Comparison of ENCODE assay signal across 8 cellular contexts in genomic region chr17:75515229-75515522, GRCh38. TPM values are rescaled to one million over a fixed set of nuclear protein-coding genes. Genes with fewer than 3 reads are reported as not detected.
DNase-seq lines count a peak whose midpoint lies in the region; ATAC-seq and TF ChIP-seq lines count a peak whose summit lies in the region.

No MANE protein-coding gene starts in this region.

- POLR2A ChIA-PET in AG04450 (lab: Yijun Ruan, JAX): no interaction called here
- POLR2A ChIA-PET in naive thymus-derived CD4-positive, alpha-beta T cell (lab: Charles Lee): interaction anchor here (0.9 to 1.0 kb wide), 2 partner anchors 9 to 59 kb away, joined by 4 read pairs; no protein-coding TSS in a partner anchor

- H3K27me3 ChIP-seq in AG04450 (ENCODE audit: control insufficient read depth, insufficient read depth, low read length): no peaks in the 10 kb centered on the region
- peaks cover 12% of the 10 kb centered on the region for H3K27me3 ChIP-seq in HL-60 (ENCODE audit: insufficient read depth, poor library complexity, severe bottlenecking)
- no peaks in the 10 kb centered on the region for H3K27me3 ChIP-seq in naive thymus-derived CD4-positive, alpha-beta T cell (ENCODE audit: control insufficient read depth in 2 of 2, insufficient read depth in 2 of 2, low read length in 2 of 2)

- no peak overlapping the region for H3K27ac Mint-ChIP-seq in central memory CD8-positive, alpha-beta T cell (ENCODE audit: low read depth)
- no peak overlapping the region for H3K27ac Mint-ChIP-seq in naive thymus-derived CD4-positive, alpha-beta T cell
- H3K27ac Mint-ChIP-seq in activated T-helper 1 cell treated with anti-CD3 and anti-CD28 coated beads, Interleukin-12 subunit alpha, Interleukin-12 subunit beta, Interleukin-2, Interleukin-4 antibody, amounts not matched to agents 30 ng/mL and 10 ng/mL and 1 ng/mL, durations not matched to agents 14 hours and 24 hours and 36 hours: no peak overlapping the region

- peaks cover 19% of the 10 kb centered on the region for H3K4me1 Mint-ChIP-seq in central memory CD8-positive, alpha-beta T cell
- peaks cover 18 to 28% (median 22%) of the 10 kb centered on the region in 7 donors for H3K4me1 Mint-ChIP-seq in naive thymus-derived CD4-positive, alpha-beta T cell
- H3K4me1 Mint-ChIP-seq in activated T-helper 1 cell treated with anti-CD3 and anti-CD28 coated beads, Interleukin-12 subunit alpha, Interleukin-12 subunit beta, Interleukin-2, Interleukin-4 antibody, amounts not matched to agents 30 ng/mL and 10 ng/mL and 1 ng/mL, durations not matched to agents 14 hours and 24 hours and 36 hours (ENCODE audit: low read depth): peaks cover 18% of the 10 kb centered on the region

- peak overlapping the region; percentile 80 for H3K4me3 Mint-ChIP-seq in central memory CD8-positive, alpha-beta T cell
- peak overlapping the region in 2 of 10 donors; percentile 78 to 81 for H3K4me3 Mint-ChIP-seq in naive thymus-derived CD4-positive, alpha-beta T cell
- no peak overlapping the region for H3K4me3 Mint-ChIP-seq in activated T-helper 1 cell treated with anti-CD3 and anti-CD28 coated beads, Interleukin-12 subunit alpha, Interleukin-12 subunit beta, Interleukin-2, Interleukin-4 antibody, amounts not matched to agents 30 ng/mL and 10 ng/mL and 1 ng/mL, durations not matched to agents 14 hours and 24 hours and 36 hours

- DNase-seq in AG04450 (ENCODE audit: low read depth, low spot score): no peak
- DNase-seq in HL-60 (ENCODE audit: low read depth in 1 of 2, low spot score in 1 of 2): no peak
- DNase-seq in central memory CD8-positive, alpha-beta T cell (ENCODE audit: low spot score in 2 of 2): no peak
- DNase-seq in naive thymus-derived CD4-positive, alpha-beta T cell: no peak
- no peak for DNase-seq in activated gamma-delta T cell treated with Interleukin-2 at 50 U/mL for 16 hours
- no peak for DNase-seq in activated T-helper 1 cell treated with anti-CD3 and anti-CD28 coated beads, Interleukin-12 subunit alpha, Interleukin-12 subunit beta, Interleukin-2, Interleukin-4 antibody, amounts not matched to agents 30 ng/mL and 10 ng/mL and 1 ng/mL, durations not matched to agents 14 hours and 24 hours and 36 hours (ENCODE audit: low spot score)
- no peak for DNase-seq in dermis blood vessel endothelial cell
- no peak for DNase-seq in GM19240 (ENCODE audit: insufficient read length, low spot score)

- no peaks in the 10 kb centered on the region; the same call in 1 of the 2 replicates for H3K9me3 ChIP-seq in AG04450 (ENCODE audit: control insufficient read depth, insufficient read depth, low read length)
- no peaks in the 10 kb centered on the region for H3K9me3 ChIP-seq in naive thymus-derived CD4-positive, alpha-beta T cell (ENCODE audit: control insufficient read depth in 2 of 3, low read length in 3 of 3)

- intact Hi-C loops in naive thymus-derived CD4-positive, alpha-beta T cell (cut with micrococcal nuclease): loop anchor here (1.0 to 5.0 kb wide), 4 partner anchors 59 to 243 kb away; partner anchors contain the start of genes MIF4GD (in 1 of the 2), RECQL5 (in 1 of the 2), SAP30BP (in 1 of the 2) and TMEM94 (in 1 of the 2)
- intact Hi-C loops in activated T-helper 1 cell treated with anti-CD3 and anti-CD28 coated beads, Interleukin-12 subunit alpha, Interleukin-12 subunit beta, Interleukin-2, Interleukin-4 antibody, amounts not matched to agents 30 ng/mL and 10 ng/mL and 1 ng/mL, durations not matched to agents 14 hours and 24 hours and 36 hours (cut with micrococcal nuclease): loop anchor here (1.0 kb wide), 1 partner anchor 59 kb away; the partner anchor contains the start of gene TMEM94

- H3K9me3 Mint-ChIP-seq in central memory CD8-positive, alpha-beta T cell: no peaks in the 10 kb centered on the region
- peaks cover 0 to 2% (median 0%) of the 10 kb centered on the region in 11 donors for H3K9me3 Mint-ChIP-seq in naive thymus-derived CD4-positive, alpha-beta T cell
- H3K9me3 Mint-ChIP-seq in activated T-helper 1 cell treated with anti-CD3 and anti-CD28 coated beads, Interleukin-12 subunit alpha, Interleukin-12 subunit beta, Interleukin-2, Interleukin-4 antibody, amounts not matched to agents 30 ng/mL and 10 ng/mL and 1 ng/mL, durations not matched to agents 14 hours and 24 hours and 36 hours: no peaks in the 10 kb centered on the region

- H3K36me3 Mint-ChIP-seq in central memory CD8-positive, alpha-beta T cell (ENCODE audit: insufficient read depth): peaks cover 18% of the 10 kb centered on the region
- peaks cover 0 to 20% (median 5%) of the 10 kb centered on the region in 5 donors for H3K36me3 Mint-ChIP-seq in naive thymus-derived CD4-positive, alpha-beta T cell
- H3K36me3 Mint-ChIP-seq in activated T-helper 1 cell treated with anti-CD3 and anti-CD28 coated beads, Interleukin-12 subunit alpha, Interleukin-12 subunit beta, Interleukin-2, Interleukin-4 antibody, amounts not matched to agents 30 ng/mL and 10 ng/mL and 1 ng/mL, durations not matched to agents 14 hours and 24 hours and 36 hours (ENCODE audit: low read depth): peaks cover 18% of the 10 kb centered on the region

- CTCF ChIA-PET in AG04450 (lab: Charles Lee): interaction anchor here (0.7 kb wide), 1 partner anchor 244 kb away, joined by 3 read pairs; the partner anchor contains the start of gene MIF4GD
- CTCF ChIA-PET in naive thymus-derived CD4-positive, alpha-beta T cell (lab: Charles Lee): interaction anchor here (1.4 kb wide), 1 partner anchor 90 kb away, joined by 3 read pairs; no protein-coding TSS in a partner anchor

- ATAC-seq in central memory CD8-positive, alpha-beta T cell (replicated peaks; ENCODE audit: extremely low read depth, poor library complexity, severe bottlenecking): no peak
- no peak for ATAC-seq in naive thymus-derived CD4-positive, alpha-beta T cell

- H3K27me3 Mint-ChIP-seq in central memory CD8-positive, alpha-beta T cell: no peaks in the 10 kb centered on the region
- peaks cover 0 to 14% (median 0%) of the 10 kb centered on the region in 5 donors for H3K27me3 Mint-ChIP-seq in naive thymus-derived CD4-positive, alpha-beta T cell
- H3K27me3 Mint-ChIP-seq in activated T-helper 1 cell treated with anti-CD3 and anti-CD28 coated beads, Interleukin-12 subunit alpha, Interleukin-12 subunit beta, Interleukin-2, Interleukin-4 antibody, amounts not matched to agents 30 ng/mL and 10 ng/mL and 1 ng/mL, durations not matched to agents 14 hours and 24 hours and 36 hours (ENCODE audit: insufficient read depth): peaks cover 17% of the 10 kb centered on the region

- H3K27ac ChIP-seq in AG04450 (ENCODE audit: low read depth, low read length): no peak overlapping the region
- no peak overlapping the region for H3K27ac ChIP-seq in HL-60 (replicated peaks)
- no peak overlapping the region for H3K27ac ChIP-seq in naive thymus-derived CD4-positive, alpha-beta T cell (ENCODE audit: low read depth, low read length)

- peaks cover 8 to 14% (median 10%) of the 10 kb centered on the region in 3 experiments for H3K36me3 ChIP-seq in naive thymus-derived CD4-positive, alpha-beta T cell (ENCODE audit: control insufficient read depth in 2 of 3, insufficient read depth in 3 of 3, low read length in 3 of 3)

- peaks cover 23 to 25% of the 10 kb centered on the region in 2 donors for H3K4me1 ChIP-seq in naive thymus-derived CD4-positive, alpha-beta T cell (ENCODE audit: control insufficient read depth in 2 of 2, insufficient read depth in 2 of 2, low read length in 2 of 2)

- H3K4me3 ChIP-seq in AG04450 (ENCODE audit: low read depth, low read length): peak overlapping the region; percentile 75
- peak overlapping the region; percentile 88 for H3K4me3 ChIP-seq in HL-60 (replicated peaks; ENCODE audit: insufficient read depth, low read length)
- peak overlapping the region; percentile 97 for H3K4me3 ChIP-seq in naive thymus-derived CD4-positive, alpha-beta T cell (ENCODE audit: low read length)

- TF ChIP-seq CTCF in AG04450 (IDR thresholded peaks at IDR 0.05; ENCODE audit: low read depth, low read length): no peak
- TF ChIP-seq CTCF in HL-60 (IDR thresholded peaks at IDR 0.05; ENCODE audit: insufficient read depth, low read length): no peak

RNA-seq across cellular contexts. Expression of gene CASKIN2, which starts 0.2 kb away (rescaled TPM):
- polyA plus RNA-seq in AG04450 (2011; rRNA removed): 1.9 and 2.8 TPM in 2 replicates
- 7.0 and 7.4 TPM in 2 replicates for polyA minus RNA-seq in AG04450 (2011; rRNA and poly(A)+ RNA removed)
- 1 to 10 TPM in 2 of 5 experiments, under 1 TPM in 3; 0.22 to 1.2 (median 0.92) TPM for total RNA-seq in naive thymus-derived CD4-positive, alpha-beta T cell
- under 1 TPM in 1 of 2 donors, not detected in 1; 0.28 TPM for polyA plus RNA-seq in naive thymus-derived CD4-positive, alpha-beta T cell
- total RNA-seq in activated T-helper 1 cell treated with anti-CD3 and anti-CD28 coated beads, Interleukin-12 subunit alpha, Interleukin-12 subunit beta, Interleukin-2, Interleukin-4 antibody, amounts not matched to agents 30 ng/mL and 10 ng/mL and 1 ng/mL, durations not matched to agents 14 hours and 24 hours and 36 hours: 0.88 and 2.0 TPM in 2 replicates
- total RNA-seq in dermis blood vessel endothelial cell: 12.1 and 30.4 TPM in 2 replicates

RNA-seq across cellular contexts. Expression of gene TSEN54, which starts 1.2 kb away (rescaled TPM):
- polyA plus RNA-seq in AG04450 (2011; rRNA removed): 8.8 and 10.9 TPM in 2 replicates
- 9.4 and 10.8 TPM in 2 replicates for polyA minus RNA-seq in AG04450 (2011; rRNA and poly(A)+ RNA removed)
- total RNA-seq in naive thymus-derived CD4-positive, alpha-beta T cell: 10 to 100 TPM; 36.2 to 62.9 (median 56.0) TPM
- 10 to 100 TPM; 64.6 to 85.0 TPM for polyA plus RNA-seq in naive thymus-derived CD4-positive, alpha-beta T cell
- 65.9 and 72.6 TPM in 2 replicates for total RNA-seq in activated T-helper 1 cell treated with anti-CD3 and anti-CD28 coated beads, Interleukin-12 subunit alpha, Interleukin-12 subunit beta, Interleukin-2, Interleukin-4 antibody, amounts not matched to agents 30 ng/mL and 10 ng/mL and 1 ng/mL, durations not matched to agents 14 hours and 24 hours and 36 hours
- total RNA-seq in dermis blood vessel endothelial cell: 14.5 and 16.8 TPM in 2 replicates

RNA-seq across cellular contexts. Expression of gene LLGL2, which starts 10.3 kb away (rescaled TPM):
- polyA plus RNA-seq in AG04450 (2011; rRNA removed): 0.19 and 0.24 TPM in 2 replicates
- 0.69 TPM in 1 of 2 replicates, not detected in the other for polyA minus RNA-seq in AG04450 (2011; rRNA and poly(A)+ RNA removed)
- 10 to 100 TPM; 22.4 to 55.7 (median 33.7) TPM for total RNA-seq in naive thymus-derived CD4-positive, alpha-beta T cell
- polyA plus RNA-seq in naive thymus-derived CD4-positive, alpha-beta T cell: 10 to 100 TPM in 1 of 2 donors, 1 to 10 TPM in 1; 9.2 to 12.8 TPM
- total RNA-seq in activated T-helper 1 cell treated with anti-CD3 and anti-CD28 coated beads, Interleukin-12 subunit alpha, Interleukin-12 subunit beta, Interleukin-2, Interleukin-4 antibody, amounts not matched to agents 30 ng/mL and 10 ng/mL and 1 ng/mL, durations not matched to agents 14 hours and 24 hours and 36 hours: 7.1 and 8.2 TPM in 2 replicates
- 14.8 and 21.9 TPM in 2 replicates for total RNA-seq in dermis blood vessel endothelial cell

RNA-seq across cellular contexts. Expression of gene TMEM94, which starts 58.7 kb away (rescaled TPM):
- 14.8 and 23.2 TPM in 2 replicates for polyA plus RNA-seq in AG04450 (2011; rRNA removed)
- 31.6 and 51.2 TPM in 2 replicates for polyA minus RNA-seq in AG04450 (2011; rRNA and poly(A)+ RNA removed)
- 10 to 100 TPM; 74.1 to 97.2 (median 81.9) TPM for total RNA-seq in naive thymus-derived CD4-positive, alpha-beta T cell
- 10 to 100 TPM; 11.7 to 27.2 TPM for polyA plus RNA-seq in naive thymus-derived CD4-positive, alpha-beta T cell
- total RNA-seq in activated T-helper 1 cell treated with anti-CD3 and anti-CD28 coated beads, Interleukin-12 subunit alpha, Interleukin-12 subunit beta, Interleukin-2, Interleukin-4 antibody, amounts not matched to agents 30 ng/mL and 10 ng/mL and 1 ng/mL, durations not matched to agents 14 hours and 24 hours and 36 hours: 67.0 and 70.4 TPM in 2 replicates
- 50.4 and 70.6 TPM in 2 replicates for total RNA-seq in dermis blood vessel endothelial cell
